Comparison of ENCODE assay signal across 1 cellular context in genomic region chr20:32551693-32552092, GRCh38.
TF ChIP-seq lines count a peak whose summit lies in the region.

No MANE protein-coding gene starts in this region.

TF ChIP-seq in HepG2, 621 proteins besides CTCF, POLR2A, EP300 and RAD21 (continued from another document and continues in another):
- peak; percentile 24; the same call in 1 of the 2 replicates for TF ChIP-seq ZNF574 (CRISPR knock-in tag; IDR thresholded peaks at IDR 0.05)
- TF ChIP-seq GABPA (IDR thresholded peaks at IDR 0.05; ENCODE audit: low read depth, low read length): no peak
- peak; percentile 50 for TF ChIP-seq GABPA (CRISPR knock-in tag; IDR thresholded peaks at IDR 0.05; ENCODE audit: low read depth)
- TF ChIP-seq NFKBIZ (CRISPR knock-in tag; IDR thresholded peaks at IDR 0.05): 0 out of 2 replicates have a peak, but pooled peaks have one; percentile 21
- TF ChIP-seq HDAC2 (CRISPR knock-in tag; IDR thresholded peaks at IDR 0.05): peak; percentile 65; the same call in 1 of the 2 replicates
- 0 out of 2 replicates have a peak, but pooled peaks have one; percentile 49 for TF ChIP-seq FOXK1 (CRISPR knock-in tag; IDR thresholded peaks at IDR 0.05; ENCODE audit: borderline replicate concordance, low read depth)
- TF ChIP-seq FOXA3 (CRISPR knock-in tag; IDR thresholded peaks at IDR 0.05): peak; percentile 32
- TF ChIP-seq, protein P1, sequence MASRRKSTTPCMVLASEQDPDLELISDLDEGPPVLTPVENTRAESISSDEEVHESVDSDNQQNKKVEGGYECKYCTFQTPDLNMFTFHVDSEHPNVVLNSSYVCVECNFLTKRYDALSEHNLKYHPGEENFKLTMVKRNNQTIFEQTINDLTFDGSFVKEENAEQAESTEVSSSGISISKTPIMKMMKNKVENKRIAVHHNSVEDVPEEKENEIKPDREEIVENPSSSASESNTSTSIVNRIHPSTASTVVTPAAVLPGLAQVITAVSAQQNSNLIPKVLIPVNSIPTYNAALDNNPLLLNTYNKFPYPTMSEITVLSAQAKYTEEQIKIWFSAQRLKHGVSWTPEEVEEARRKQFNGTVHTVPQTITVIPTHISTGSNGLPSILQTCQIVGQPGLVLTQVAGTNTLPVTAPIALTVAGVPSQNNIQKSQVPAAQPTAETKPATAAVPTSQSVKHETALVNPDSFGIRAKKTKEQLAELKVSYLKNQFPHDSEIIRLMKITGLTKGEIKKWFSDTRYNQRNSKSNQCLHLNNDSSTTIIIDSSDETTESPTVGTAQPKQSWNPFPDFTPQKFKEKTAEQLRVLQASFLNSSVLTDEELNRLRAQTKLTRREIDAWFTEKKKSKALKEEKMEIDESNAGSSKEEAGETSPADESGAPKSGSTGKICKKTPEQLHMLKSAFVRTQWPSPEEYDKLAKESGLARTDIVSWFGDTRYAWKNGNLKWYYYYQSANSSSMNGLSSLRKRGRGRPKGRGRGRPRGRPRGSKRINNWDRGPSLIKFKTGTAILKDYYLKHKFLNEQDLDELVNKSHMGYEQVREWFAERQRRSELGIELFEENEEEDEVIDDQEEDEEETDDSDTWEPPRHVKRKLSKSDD (CRISPR knock-in tag; IDR thresholded peaks at IDR 0.05; ENCODE audit: low read depth): 0 out of 2 replicates have a peak, but pooled peaks have one; percentile 54
- TF ChIP-seq ELF3 (CRISPR knock-in tag; IDR thresholded peaks at IDR 0.05): peak; percentile 40; the same call in 1 of the 2 replicates
- TF ChIP-seq ZNF784 (CRISPR knock-in tag; IDR thresholded peaks at IDR 0.05; ENCODE audit: borderline replicate concordance): 0 out of 2 replicates have a peak, but pooled peaks have one; percentile 61
- peak; percentile 30; the same call in 1 of the 2 replicates for TF ChIP-seq CEBPB (IDR thresholded peaks at IDR 0.05; ENCODE audit: borderline replicate concordance, low read depth, low read length)
- 0 out of 2 replicates have a peak, but pooled peaks have one; percentile 33 for TF ChIP-seq ZNF670 (CRISPR knock-in tag; IDR thresholded peaks at IDR 0.05; ENCODE audit: borderline replicate concordance)
- TF ChIP-seq ZNF614 (CRISPR knock-in tag; IDR thresholded peaks at IDR 0.05; ENCODE audit: borderline replicate concordance): 0 out of 2 replicates have a peak, but pooled peaks have one; percentile 43
- peak; percentile 75; the same call in 1 of the 2 replicates for TF ChIP-seq ZKSCAN8 (CRISPR knock-in tag; IDR thresholded peaks at IDR 0.05; ENCODE audit: borderline replicate concordance)
- TF ChIP-seq KMT2A (CRISPR knock-in tag; IDR thresholded peaks at IDR 0.05): no peak
- TF ChIP-seq TGIF2 (CRISPR knock-in tag; IDR thresholded peaks at IDR 0.05): no peak
- no peak for TF ChIP-seq CEBPZ (IDR thresholded peaks at IDR 0.05; ENCODE audit: low read length)
- TF ChIP-seq ZMYM3 (CRISPR knock-in tag; IDR thresholded peaks at IDR 0.05): peak; percentile 98
- TF ChIP-seq HOMEZ (CRISPR knock-in tag; IDR thresholded peaks at IDR 0.05; ENCODE audit: low read depth): 0 out of 2 replicates have a peak, but pooled peaks have one; percentile 24
- TF ChIP-seq, protein P2, sequence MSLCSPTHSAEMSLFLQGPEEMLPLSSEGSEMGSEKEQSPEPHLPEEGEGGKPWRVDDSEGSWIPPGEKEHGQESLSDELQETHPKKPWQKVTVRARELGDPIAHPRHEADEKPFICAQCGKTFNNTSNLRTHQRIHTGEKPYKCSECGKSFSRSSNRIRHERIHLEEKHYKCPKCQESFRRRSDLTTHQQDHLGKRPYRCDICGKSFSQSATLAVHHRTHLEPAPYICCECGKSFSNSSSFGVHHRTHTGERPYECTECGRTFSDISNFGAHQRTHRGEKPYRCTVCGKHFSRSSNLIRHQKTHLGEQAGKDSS (CRISPR knock-in tag; IDR thresholded peaks at IDR 0.05; ENCODE audit: borderline replicate concordance, low read depth): 0 out of 2 replicates have a peak, but pooled peaks have one; percentile 50
- peak; percentile 59; the same call in 1 of the 2 replicates for TF ChIP-seq NR2F2 (IDR thresholded peaks at IDR 0.05; ENCODE audit: borderline replicate concordance, low read depth)
- TF ChIP-seq BCL6 (CRISPR knock-in tag; IDR thresholded peaks at IDR 0.05): peak; percentile 56; the same call in 1 of the 2 replicates
- TF ChIP-seq FOXO1 (CRISPR knock-in tag; IDR thresholded peaks at IDR 0.05): peak; percentile 72; the same call in 1 of the 2 replicates
- 0 out of 2 replicates have a peak, but pooled peaks have one; percentile 30 for TF ChIP-seq ZNF792 (CRISPR knock-in tag; IDR thresholded peaks at IDR 0.05)
- no peak for TF ChIP-seq PHF20 (CRISPR knock-in tag; IDR thresholded peaks at IDR 0.05)
- TF ChIP-seq MIXL1 (CRISPR knock-in tag; IDR thresholded peaks at IDR 0.05): 0 out of 2 replicates have a peak, but pooled peaks have one; percentile 36
- no peak for TF ChIP-seq FOXJ3 (CRISPR knock-in tag; IDR thresholded peaks at IDR 0.05; ENCODE audit: borderline replicate concordance)
- TF ChIP-seq ZBTB42 (CRISPR knock-in tag; IDR thresholded peaks at IDR 0.05): no peak
- TF ChIP-seq, protein P3, sequence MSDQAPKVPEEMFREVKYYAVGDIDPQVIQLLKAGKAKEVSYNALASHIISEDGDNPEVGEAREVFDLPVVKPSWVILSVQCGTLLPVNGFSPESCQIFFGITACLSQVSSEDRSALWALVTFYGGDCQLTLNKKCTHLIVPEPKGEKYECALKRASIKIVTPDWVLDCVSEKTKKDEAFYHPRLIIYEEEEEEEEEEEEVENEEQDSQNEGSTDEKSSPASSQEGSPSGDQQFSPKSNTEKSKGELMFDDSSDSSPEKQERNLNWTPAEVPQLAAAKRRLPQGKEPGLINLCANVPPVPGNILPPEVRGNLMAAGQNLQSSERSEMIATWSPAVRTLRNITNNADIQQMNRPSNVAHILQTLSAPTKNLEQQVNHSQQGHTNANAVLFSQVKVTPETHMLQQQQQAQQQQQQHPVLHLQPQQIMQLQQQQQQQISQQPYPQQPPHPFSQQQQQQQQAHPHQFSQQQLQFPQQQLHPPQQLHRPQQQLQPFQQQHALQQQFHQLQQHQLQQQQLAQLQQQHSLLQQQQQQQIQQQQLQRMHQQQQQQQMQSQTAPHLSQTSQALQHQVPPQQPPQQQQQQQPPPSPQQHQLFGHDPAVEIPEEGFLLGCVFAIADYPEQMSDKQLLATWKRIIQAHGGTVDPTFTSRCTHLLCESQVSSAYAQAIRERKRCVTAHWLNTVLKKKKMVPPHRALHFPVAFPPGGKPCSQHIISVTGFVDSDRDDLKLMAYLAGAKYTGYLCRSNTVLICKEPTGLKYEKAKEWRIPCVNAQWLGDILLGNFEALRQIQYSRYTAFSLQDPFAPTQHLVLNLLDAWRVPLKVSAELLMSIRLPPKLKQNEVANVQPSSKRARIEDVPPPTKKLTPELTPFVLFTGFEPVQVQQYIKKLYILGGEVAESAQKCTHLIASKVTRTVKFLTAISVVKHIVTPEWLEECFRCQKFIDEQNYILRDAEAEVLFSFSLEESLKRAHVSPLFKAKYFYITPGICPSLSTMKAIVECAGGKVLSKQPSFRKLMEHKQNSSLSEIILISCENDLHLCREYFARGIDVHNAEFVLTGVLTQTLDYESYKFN (CRISPR knock-in tag; conservative IDR thresholded peaks at IDR 0.05): peak; percentile 77
- TF ChIP-seq SOX13 (IDR thresholded peaks at IDR 0.05): no peak
- peak in 1 of 2 experiments; percentile 60; a peak in 1 of 4 replicates for TF ChIP-seq SOX13 (CRISPR knock-in tag; conservative IDR thresholded peaks at IDR 0.05 in 1 of 2, IDR thresholded peaks at IDR 0.05 in 1 of 2)
- TF ChIP-seq, protein P4, sequence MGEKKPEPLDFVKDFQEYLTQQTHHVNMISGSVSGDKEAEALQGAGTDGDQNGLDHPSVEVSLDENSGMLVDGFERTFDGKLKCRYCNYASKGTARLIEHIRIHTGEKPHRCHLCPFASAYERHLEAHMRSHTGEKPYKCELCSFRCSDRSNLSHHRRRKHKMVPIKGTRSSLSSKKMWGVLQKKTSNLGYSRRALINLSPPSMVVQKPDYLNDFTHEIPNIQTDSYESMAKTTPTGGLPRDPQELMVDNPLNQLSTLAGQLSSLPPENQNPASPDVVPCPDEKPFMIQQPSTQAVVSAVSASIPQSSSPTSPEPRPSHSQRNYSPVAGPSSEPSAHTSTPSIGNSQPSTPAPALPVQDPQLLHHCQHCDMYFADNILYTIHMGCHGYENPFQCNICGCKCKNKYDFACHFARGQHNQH (CRISPR knock-in tag; IDR thresholded peaks at IDR 0.05): peak; percentile 61; the same call in 1 of the 2 replicates
- no peak for TF ChIP-seq RNF2 (conservative IDR thresholded peaks at IDR 0.05; ENCODE audit: low read depth)
- peak; percentile 66 for TF ChIP-seq NCOA2 (CRISPR knock-in tag; IDR thresholded peaks at IDR 0.05)
- TF ChIP-seq CHD2 (IDR thresholded peaks at IDR 0.05; ENCODE audit: low read depth, low read length): no peak
- TF ChIP-seq PHF8 (CRISPR knock-in tag; IDR thresholded peaks at IDR 0.05): peak; percentile 10; the same call in 1 of the 2 replicates
- no peak for TF ChIP-seq NFE2 (CRISPR knock-in tag; IDR thresholded peaks at IDR 0.05)
- TF ChIP-seq TAF1 (CRISPR knock-in tag; IDR thresholded peaks at IDR 0.05): no peak
- TF ChIP-seq UBTF (CRISPR knock-in tag; IDR thresholded peaks at IDR 0.05): no peak
